In the genomic region with DNA sequence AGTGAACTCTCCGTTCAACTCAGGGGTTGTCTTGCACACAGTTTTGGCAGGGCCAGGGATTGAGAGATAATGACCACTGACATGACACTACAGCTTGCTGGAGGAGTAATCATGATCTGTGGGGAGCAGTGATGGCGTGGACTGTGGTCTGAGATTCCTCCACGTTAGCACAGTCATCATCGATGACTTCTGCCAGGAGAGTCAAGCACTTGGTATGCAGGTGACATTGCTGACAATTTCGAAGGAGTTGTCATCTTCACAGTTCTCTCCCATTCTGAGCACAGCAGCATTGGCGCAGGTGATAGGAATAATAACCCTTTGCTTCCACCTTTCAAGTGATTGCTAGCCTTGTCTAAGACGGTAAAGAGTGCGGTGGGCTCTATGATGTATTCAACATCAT, we compare ENCODE assay signal across 25 cellular contexts.
DNase-seq lines count a peak whose midpoint lies in the region; ATAC-seq, FAIRE-seq and TF ChIP-seq lines count a peak whose summit lies in the region.
"Had no signal": no experiment of that assay in that cellular context is flagged by ENCODE, and none has a peak within 500 bp of the region (broad histone marks: within the 10 kb centered on the region; RNA-seq: fewer than 3 reads in every experiment).

No MANE protein-coding gene starts in this region.

- in situ Hi-C loops in GM12878 (cut with MboI), result no loop called here

- H3K27ac ChIP-seq in KMS-11 (no peak overlapping the region), GM12878 (ENCODE audit: control insufficient read depth, insufficient read depth) (no peak overlapping the region), trophoblast cell (ENCODE audit: low read depth, low read length) (no peak overlapping the region)
- H3K27ac ChIP-seq: 22Rv1, Peyer's patch had no signal

- H3K9me3 Mint-ChIP-seq in T-helper 1 cell treated with Interleukin-12 subunit alpha and Interleukin-12 subunit beta and Interleukin-4 antibody, amounts not matched to agents 30 μg/mL and 1 μg/mL, for 36 hours, result no peaks in the 10 kb centered on the region
- H3K9me3 Mint-ChIP-seq: CD8-positive, alpha-beta memory T cell had no signal

- no peaks in the 10 kb centered on the region for H3K27me3 Mint-ChIP-seq in T-helper 1 cell treated with Interleukin-12 subunit alpha and Interleukin-12 subunit beta and Interleukin-4 antibody, amounts not matched to agents 30 μg/mL and 1 μg/mL, for 36 hours (ENCODE audit: low read depth)
- H3K27me3 Mint-ChIP-seq: B cell had no signal

- H3K36me3 ChIP-seq in KMS-11 (ENCODE audit: insufficient read depth), result no peaks in the 10 kb centered on the region
- peaks cover 2% of the 10 kb centered on the region in 2 experiments; a peak in 3 of 4 replicates for H3K36me3 ChIP-seq in GM12878 (ENCODE audit: control insufficient read depth in 2 of 2, insufficient read depth in 2 of 2, low read length in 1 of 2)
- H3K36me3 ChIP-seq in trophoblast cell (ENCODE audit: control insufficient read depth in 1 of 2, insufficient read depth in 2 of 2, low read length in 2 of 2), result no peaks in the 10 kb centered on the region
- H3K36me3 ChIP-seq: Peyer's patch had no signal

- H3K9me3 ChIP-seq in GM12878 (replicated peaks; ENCODE audit: control insufficient read depth, insufficient read depth, low read length) (no peaks in the 10 kb centered on the region), trophoblast cell (ENCODE audit: insufficient read depth, low read depth, low read length) (no peaks in the 10 kb centered on the region)
- H3K9me3 ChIP-seq: Peyer's patch had no signal

- RAD21 ChIA-PET in GM12878 (lab: Charles Lee; ENCODE audit: unreplicated experiment), result interaction anchor here (1.5 kb wide), 1 partner anchor 186 kb away, joined by 8 read pairs; no protein-coding TSS in a partner anchor

- TF ChIP-seq RAD21 in GM12878 (IDR thresholded peaks at IDR 0.05; ENCODE audit: insufficient read depth, low read depth, low read length), result no peak

- H3K4ac ChIP-seq in trophoblast cell (ENCODE audit: low read depth, low read length), result no peak overlapping the region

- no peaks in the 10 kb centered on the region for H3K79me1 ChIP-seq in trophoblast cell (ENCODE audit: low read length)

- DNase-seq in T-helper 1 cell, result no peak
- DNase-seq in GM12878 (ENCODE audit: low read depth, low spot score), result no peak
- DNase-seq in trophoblast cell, result peak; percentile 48 to 79
- no peak for DNase-seq in NAMALWA (ENCODE audit: low spot score)
- no peak for DNase-seq in NCI-H1092 (lab: John Stamatoyannopoulos, UW)
- DNase-seq in SKM-1 treated with dmso at 0.1 percent for 144 hours (lab: John Stamatoyannopoulos, UW; ENCODE audit: unreplicated experiment), result no peak
- DNase-seq: CD8-positive, alpha-beta memory T cell; DMS 273 treated with DMSO at 0.1 percent for 48 hours; DMS79; EL; GDM1; Karpas-422; NCI-H1694; NCI-H2029 treated with DMSO at 0.1 percent for 48 hours; NCI-H2227 treated with DMSO at 0.1 percent for 48 hours; NCI-H526 treated with DMSO at 0.1 percent for 48 hours; Peyer's patch; SHP77 treated with DMSO at 0.1 percent for 48 hours had no signal

- H3K4me3 ChIP-seq in KMS-11 (IDR thresholded peaks at IDR 0.05; ENCODE audit: insufficient read depth, low read depth, low read length) (no peak overlapping the region), GM12878 (no peak overlapping the region), trophoblast cell (ENCODE audit: low read depth, low read length) (no peak overlapping the region)
- H3K4me3 ChIP-seq: Peyer's patch had no signal

- H3K4me3 Mint-ChIP-seq in T-helper 1 cell treated with Interleukin-12 subunit alpha and Interleukin-12 subunit beta and Interleukin-4 antibody, amounts not matched to agents 30 μg/mL and 1 μg/mL, for 36 hours, result no peak overlapping the region
- H3K4me3 Mint-ChIP-seq: B cell had no signal

- intact Hi-C loops in GM12878 (cut with micrococcal nuclease; ENCODE audit: unreplicated experiment), result no loop called here

- no peak overlapping the region for H4K8ac ChIP-seq in trophoblast cell (ENCODE audit: low read depth, low read length)

- no peaks in the 10 kb centered on the region for H3K27me3 ChIP-seq in KMS-11 (ENCODE audit: insufficient read depth, low read depth)
- no peaks in the 10 kb centered on the region for H3K27me3 ChIP-seq in GM12878 (replicated peaks in 1 of 2; ENCODE audit: control insufficient read depth in 2 of 2, insufficient read depth in 2 of 2, low read length in 1 of 2)
- no peaks in the 10 kb centered on the region for H3K27me3 ChIP-seq in trophoblast cell (ENCODE audit: insufficient read depth, low read length)
- H3K27me3 ChIP-seq: Peyer's patch had no signal

- H3K18ac ChIP-seq in trophoblast cell (ENCODE audit: low read length), result no peak overlapping the region

- no peak overlapping the region for H2AK5ac ChIP-seq in trophoblast cell (ENCODE audit: low read length)

- BruUV-seq in GM12878 (replicated peaks; lab: Mats Ljungman, UMichigan), result no TSS peak

- H3K4me1 Mint-ChIP-seq in T-helper 1 cell treated with Interleukin-12 subunit alpha and Interleukin-12 subunit beta and Interleukin-4 antibody, amounts not matched to agents 30 μg/mL and 1 μg/mL, for 36 hours (ENCODE audit: low read depth), result peaks cover 11% of the 10 kb centered on the region

- peak overlapping the region; percentile 83 for H3K23ac ChIP-seq in trophoblast cell (ENCODE audit: low read length)

- H3K4me2 ChIP-seq in KMS-11, result no peak overlapping the region
- peak overlapping the region; percentile 0; the same call in 1 of the 2 replicates for H3K4me2 ChIP-seq in GM12878 (ENCODE audit: control insufficient read depth, insufficient read depth)
- no peak overlapping the region for H3K4me2 ChIP-seq in trophoblast cell (ENCODE audit: low read length)

- POLR2A ChIA-PET in GM12878 (lab: Charles Lee), result interaction anchor here (0.5 kb wide), 1 partner anchor 71 kb away, joined by 4 read pairs; no protein-coding TSS in a partner anchor

- no peak overlapping the region for H3K14ac ChIP-seq in trophoblast cell (ENCODE audit: low read length)

- peaks cover 4% of the 10 kb centered on the region for H3K36me3 Mint-ChIP-seq in T-helper 1 cell treated with Interleukin-12 subunit alpha and Interleukin-12 subunit beta and Interleukin-4 antibody, amounts not matched to agents 30 μg/mL and 1 μg/mL, for 36 hours (ENCODE audit: low read depth)
- H3K36me3 Mint-ChIP-seq: CD14-positive monocyte had no signal

- SMC1A ChIA-PET in GM12878 (lab: Charles Lee; ENCODE audit: uncharacterized antibody, unreplicated experiment), result interaction anchor here (1.2 to 2.0 kb wide), 3 partner anchors 19 to 186 kb away, joined by 3 to 8 read pairs (median 7); no protein-coding TSS in a partner anchor

- H4K91ac ChIP-seq in trophoblast cell (ENCODE audit: low read depth, low read length), result no peak overlapping the region

- CTCF ChIA-PET in GM12878 (lab: Yijun Ruan, JAX), result interaction anchor here (1.5 kb wide), 1 partner anchor 186 kb away, joined by 4 read pairs; no protein-coding TSS in a partner anchor

- no peak overlapping the region for H2BK120ac ChIP-seq in trophoblast cell (ENCODE audit: insufficient read depth, low read length, poor library complexity)

- H2BK5ac ChIP-seq in trophoblast cell (ENCODE audit: low read depth, low read length, poor library complexity), result no peak overlapping the region

- ATAC-seq in GM12878, result no peak; the same call in 2 of the 3 replicates
- ATAC-seq: HCT116 had no signal

- H3K9ac ChIP-seq in KMS-11 (no peak overlapping the region), GM12878 (ENCODE audit: control insufficient read depth, insufficient read depth, low read length) (no peak overlapping the region), trophoblast cell (ENCODE audit: low read length) (no peak overlapping the region)

- H3K27ac Mint-ChIP-seq in T-helper 1 cell treated with Interleukin-12 subunit alpha and Interleukin-12 subunit beta and Interleukin-4 antibody, amounts not matched to agents 30 μg/mL and 1 μg/mL, for 36 hours, result peak overlapping the region; percentile 45
- H3K27ac Mint-ChIP-seq: B cell, CD14-positive monocyte had no signal

- H2BK12ac ChIP-seq in trophoblast cell (ENCODE audit: low read length), result no peak overlapping the region

- TF ChIP-seq POLR2A in GM12878 (IDR thresholded peaks at IDR 0.05; ENCODE audit: low read depth, low read length), result no peak

- H2AFZ ChIP-seq in KMS-11 (ENCODE audit: low read depth), result peak overlapping the region; percentile 76; the same call in 1 of the 2 replicates
- no peak overlapping the region for H2AFZ ChIP-seq in GM12878 (ENCODE audit: control insufficient read depth, low read depth, low read length)
- H2AFZ ChIP-seq in trophoblast cell (ENCODE audit: insufficient read depth, low read length, poor library complexity), result no peak overlapping the region

- no peak for FAIRE-seq in GM12878 (lab: Jason Lieb, UNC)
- FAIRE-seq: H1 had no signal

- no peak overlapping the region for H4K12ac ChIP-seq in trophoblast cell (ENCODE audit: low read depth, low read length)

- no peaks in the 10 kb centered on the region for H4K20me1 ChIP-seq in KMS-11 (ENCODE audit: insufficient read depth)
- H4K20me1 ChIP-seq in GM12878 (ENCODE audit: control insufficient read depth, insufficient read depth), result no peaks in the 10 kb centered on the region

- no peak for TF ChIP-seq EP300 in GM12878 (IDR thresholded peaks at IDR 0.05; ENCODE audit: borderline replicate concordance in 1 of 2, control insufficient read depth in 1 of 2, low read depth in 2 of 2, low read length in 2 of 2)

- TF ChIP-seq CTCF in KMS-11 (conservative IDR thresholded peaks at IDR 0.05; ENCODE audit: low read depth, low read length) (no peak), GM12878 (IDR thresholded peaks at IDR 0.05 in 2 of 3, conservative IDR thresholded peaks at IDR 0.05 in 1 of 3; ENCODE audit: control insufficient read depth in 2 of 3, extremely low read depth in 1 of 3, insufficient read depth in 1 of 3, low read depth in 3 of 3, low read length in 3 of 3) (no peak)

- no peaks in the 10 kb centered on the region for H3K79me2 ChIP-seq in KMS-11 (ENCODE audit: insufficient read depth, low read depth)
- no peaks in the 10 kb centered on the region; the same call in 1 of the 2 replicates for H3K79me2 ChIP-seq in GM12878 (ENCODE audit: control insufficient read depth, insufficient read depth, low read length)
- H3K79me2 ChIP-seq in trophoblast cell (ENCODE audit: control insufficient read depth, insufficient read depth, low read length, poor library complexity), result peaks cover 2% of the 10 kb centered on the region

- WGBS in GM12878 (ENCODE audit: insufficient coverage, insufficient replicate concordance, low lambda C conversion rate, missing lambda C conversion rate), result 84% methylated on average over 8 of the region's 8 CpGs
- no CpG with 5 or more reads among the region's 8 CpGs for WGBS in trophoblast cell (ENCODE audit: extremely low coverage, insufficient coverage, insufficient read length)

- H3K4me1 ChIP-seq in KMS-11 (ENCODE audit: low read depth, poor library complexity, severe bottlenecking) (peaks cover 8% of the 10 kb centered on the region), GM12878 (ENCODE audit: control insufficient read depth, insufficient read depth, low read length) (peaks cover 5% of the 10 kb centered on the region), trophoblast cell (ENCODE audit: control insufficient read depth in 1 of 2, insufficient read depth in 2 of 2, low read length in 2 of 2) (peaks cover 0 to 1% of the 10 kb centered on the region in 2 experiments)

Comparison
In these comparisons a context has a peak if more than half of its experiments do, and no peak if none do; other contexts are left out.
1. DNase-seq: peak in trophoblast cell (2 of 2); none in T-helper 1 cell (0 of 5), GM12878 (single experiment), NAMALWA (single experiment), NCI-H1092 (single experiment) and SKM-1 treated with dmso at 0.1 percent for 144 hours (single experiment).